Comparison of ENCODE assay signal across 8 cellular contexts in the genomic region with DNA sequence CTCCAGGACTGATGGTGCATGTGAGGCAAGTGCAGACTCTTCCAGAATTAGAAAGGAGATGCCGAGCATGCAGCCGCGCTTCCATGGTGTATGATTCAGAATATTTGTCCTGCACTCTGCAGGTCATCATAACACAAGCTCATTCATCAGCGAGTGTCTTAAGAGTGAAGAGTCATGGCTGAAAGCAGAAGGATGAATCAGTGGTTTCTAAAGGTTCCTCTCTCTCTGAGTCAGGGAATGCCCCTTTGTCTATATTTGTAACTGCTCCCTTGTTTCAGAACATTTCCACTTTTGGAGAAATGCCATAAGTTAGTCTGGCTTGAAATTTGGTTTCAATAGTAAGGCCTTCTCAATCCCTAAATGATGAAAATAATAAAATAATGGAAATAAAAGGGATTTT. TPM values are rescaled to one million over a fixed set of nuclear protein-coding genes. Genes with fewer than 3 reads are reported as not detected.
DNase-seq lines count a peak whose midpoint lies in the region; ATAC-seq and TF ChIP-seq lines count a peak whose summit lies in the region.

No MANE protein-coding gene starts in this region.

- peaks cover 2% of the 10 kb centered on the region for H3K27me3 ChIP-seq in IMR-90 (ENCODE audit: control insufficient read depth, insufficient read depth, low read length)
- H3K27me3 ChIP-seq in BE2C: no peaks in the 10 kb centered on the region

- H3K23ac ChIP-seq in IMR-90 (ENCODE audit: low read depth, low read length): no peak overlapping the region

- H4K91ac ChIP-seq in IMR-90 (ENCODE audit: insufficient read depth, low read depth, low read length): no peak overlapping the region

- no peaks in the 10 kb centered on the region for H4K20me1 ChIP-seq in IMR-90 (ENCODE audit: insufficient read depth, low read length)

- POLR2A ChIA-PET in GM10248 (lab: Yijun Ruan, JAX) (no interaction called here), IMR-90 (lab: Charles Lee; ENCODE audit: unreplicated experiment) (no interaction called here)

- H2AK9ac ChIP-seq in IMR-90 (replicated peaks; ENCODE audit: low read depth, low read length, poor library complexity): no peak overlapping the region

- H3K79me1 ChIP-seq in IMR-90 (ENCODE audit: low read depth in 1 of 2, low read length in 2 of 2): no peaks in the 10 kb centered on the region

- TF ChIP-seq POLR2A in IMR-90 (IDR thresholded peaks at IDR 0.05; ENCODE audit: low read depth, low read length): no peak

- H2BK15ac ChIP-seq in IMR-90 (ENCODE audit: low read depth, low read length): no peak overlapping the region

- no CpG with 5 or more reads among the region's 4 CpGs for WGBS in IMR-90 (ENCODE audit: extremely low coverage in 2 of 2, insufficient read length in 1 of 2), 2 experiments

- no peak overlapping the region for H3K27ac ChIP-seq in IMR-90 (ENCODE audit: insufficient read depth, low read length)

- H3K9me3 ChIP-seq in IMR-90 (ENCODE audit: control insufficient read depth, insufficient read depth, low read length) (no peaks in the 10 kb centered on the region), BE2C (no peaks in the 10 kb centered on the region)

- no peak overlapping the region for H3K56ac ChIP-seq in IMR-90 (ENCODE audit: extremely low read depth, insufficient read depth, low read length)

- intact Hi-C loops in IMR-90 (cut with micrococcal nuclease): no loop called here
- intact Hi-C loops in posterior cingulate gyrus (cut with DNase I): no loop called here

- H3K18ac ChIP-seq in IMR-90 (ENCODE audit: low read depth, low read length): no peak overlapping the region

- BruUV-seq in IMR-90 (replicated peaks; lab: Mats Ljungman, UMichigan): no TSS peak

- TF ChIP-seq RAD21 in IMR-90 (IDR thresholded peaks at IDR 0.05; ENCODE audit: low read length): peak; percentile 25

- no peaks in the 10 kb centered on the region for H3K36me3 ChIP-seq in IMR-90 (ENCODE audit: control insufficient read depth, insufficient read depth, low read length)
- no peaks in the 10 kb centered on the region for H3K36me3 ChIP-seq in BE2C

- H3K4me1 ChIP-seq in IMR-90 (ENCODE audit: control insufficient read depth, insufficient read depth, low read length) (peaks cover 3% of the 10 kb centered on the region; the same call in 1 of the 2 replicates), BE2C (no peaks in the 10 kb centered on the region)

- in situ Hi-C loops in IMR-90 (cut with MboI; ENCODE audit: low sequenced_read_pairs): no loop called here

- H2BK20ac ChIP-seq in IMR-90 (ENCODE audit: low read depth, low read length): no peak overlapping the region

- ATAC-seq in GM21717 (IDR thresholded peaks at IDR 0.05; ENCODE audit: unreplicated experiment) (peak; percentile 93), IMR-90 (ENCODE audit: low read depth) (peak; percentile 97), esophagus mucosa (peak; percentile 97), left lobe of liver (no peak)

- no peak overlapping the region for H2BK120ac ChIP-seq in IMR-90 (ENCODE audit: low read depth, low read length)

- no peak overlapping the region for H2AK5ac ChIP-seq in IMR-90 (ENCODE audit: low read depth, low read length)

- no peak overlapping the region for H4K8ac ChIP-seq in IMR-90 (ENCODE audit: low read depth in 2 of 2, low read length in 2 of 2)

- CTCF ChIA-PET in GM10248 (lab: Yijun Ruan, JAX): interaction anchor here (1.0 to 2.3 kb wide), 2 partner anchors 10 to 223 kb away, joined by 3 to 11 read pairs; no protein-coding TSS in a partner anchor
- CTCF ChIA-PET in IMR-90 (lab: Yijun Ruan, JAX): no interaction called here

- no peak overlapping the region for H4K5ac ChIP-seq in IMR-90 (ENCODE audit: low read depth, low read length)

- dilution Hi-C loops in IMR-90 (cut with HindIII; ENCODE audit: low sequenced_read_pairs, unreplicated experiment): no loop called here

- H3K9me1 ChIP-seq in IMR-90 (ENCODE audit: insufficient read depth, low read length): peaks cover 3% of the 10 kb centered on the region; the same call in 1 of the 2 replicates

- peak overlapping the region; percentile 1 for H2BK5ac ChIP-seq in IMR-90 (ENCODE audit: low read depth, low read length, poor library complexity, severe bottlenecking)

- DNase-seq in GM10248 (ENCODE audit: extremely low spot score): peak; percentile 72
- DNase-seq in IMR-90: peak; percentile 97
- no peak for DNase-seq in BE2C
- no peak for DNase-seq in T-helper 9 cell
- no peak for DNase-seq in left lobe of liver (ENCODE audit: low spot score)
- DNase-seq in posterior cingulate gyrus: no peak

- no peak for TF ChIP-seq CTCF in GM10248 (IDR thresholded peaks at IDR 0.05; ENCODE audit: control extremely low read depth, extremely low read depth, low read depth, missing control alignments)
- TF ChIP-seq CTCF in IMR-90 (conservative IDR thresholded peaks at IDR 0.05; ENCODE audit: low read depth, low read length): no peak
- no peak for TF ChIP-seq CTCF in BE2C (IDR thresholded peaks at IDR 0.05; ENCODE audit: low read depth, low read length)

- no peak overlapping the region for H3K4me2 ChIP-seq in IMR-90 (ENCODE audit: low read depth, low read length)

- H3K4me3 ChIP-seq in IMR-90 (ENCODE audit: insufficient read depth, low read depth, low read length) (no peak overlapping the region), BE2C (ENCODE audit: low read depth, low read length) (no peak overlapping the region)

- H3K4ac ChIP-seq in IMR-90 (ENCODE audit: low read depth, low read length): no peak overlapping the region

- no peak overlapping the region for H3K14ac ChIP-seq in IMR-90 (replicated peaks; ENCODE audit: low read depth, low read length)

- no peak overlapping the region for H3K9ac ChIP-seq in IMR-90 (ENCODE audit: low read depth, low read length)

- peak overlapping the region; percentile 56 for H2AFZ ChIP-seq in IMR-90 (replicated peaks; ENCODE audit: low read length, poor library complexity)

TF ChIP-seq in IMR-90, 13 proteins besides CTCF, POLR2A, EP300 and RAD21:
- TF ChIP-seq RCOR1 (IDR thresholded peaks at IDR 0.05; ENCODE audit: insufficient replicate concordance, low read length) (peak; percentile 42), NFE2L2 (IDR thresholded peaks at IDR 0.05; ENCODE audit: low read depth, low read length) (peak; percentile 75), CEBPB (IDR thresholded peaks at IDR 0.05; ENCODE audit: low read depth, low read length) (peak; percentile 34; the same call in 1 of the 2 replicates), MAZ (IDR thresholded peaks at IDR 0.05; ENCODE audit: borderline replicate concordance, low read depth, low read length) (no peak), FOS (IDR thresholded peaks at IDR 0.05; ENCODE audit: low read depth, low read length) (peak; percentile 90), MAFK (IDR thresholded peaks at IDR 0.05; ENCODE audit: low read depth, low read length) (peak; percentile 47; the same call in 1 of the 2 replicates), BHLHE40 (IDR thresholded peaks at IDR 0.05; ENCODE audit: low read depth, low read length) (peak; percentile 40; the same call in 1 of the 2 replicates)
- TF ChIP-seq, protein P1, sequence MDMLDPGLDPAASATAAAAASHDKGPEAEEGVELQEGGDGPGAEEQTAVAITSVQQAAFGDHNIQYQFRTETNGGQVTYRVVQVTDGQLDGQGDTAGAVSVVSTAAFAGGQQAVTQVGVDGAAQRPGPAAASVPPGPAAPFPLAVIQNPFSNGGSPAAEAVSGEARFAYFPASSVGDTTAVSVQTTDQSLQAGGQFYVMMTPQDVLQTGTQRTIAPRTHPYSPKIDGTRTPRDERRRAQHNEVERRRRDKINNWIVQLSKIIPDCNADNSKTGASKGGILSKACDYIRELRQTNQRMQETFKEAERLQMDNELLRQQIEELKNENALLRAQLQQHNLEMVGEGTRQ (IDR thresholded peaks at IDR 0.05; ENCODE audit: low read depth, low read length): no peak

RNA-seq across cellular contexts. Expression of a gene that starts 52.3 kb away (rescaled TPM):
- total RNA-seq in IMR-90 (2012; rRNA removed) (1.1 and 1.3 TPM in 2 replicates), esophagus mucosa (0.40 TPM), left lobe of liver (not detected)
- polyA plus RNA-seq in IMR-90 (2012; rRNA removed): 0.56 and 0.95 TPM in 2 replicates
- polyA plus RNA-seq in IMR-90 (2012; cell fraction: cytosol; rRNA removed): 0.28 and 0.78 TPM in 2 replicates
- 0.63 and 1.1 TPM in 2 replicates for polyA plus RNA-seq in IMR-90 (2012; cell fraction: nucleus; rRNA removed; ENCODE audit: low replicate concordance)
- 0.06 TPM for polyA plus RNA-seq in BE2C (2012; ENCODE audit: insufficient read depth, insufficient read length, low read depth)

Comparison
In these comparisons a context has a peak if more than half of its experiments do, and no peak if none do; other contexts are left out.
1. DNase-seq: peak in GM10248 (single experiment) and IMR-90 (single experiment); none in BE2C (single experiment), T-helper 9 cell (single experiment), left lobe of liver (single experiment) and posterior cingulate gyrus (0 of 10).